Comparison of ENCODE assay signal across 25 cellular contexts in genomic region chr5:157568717-157569116, GRCh38. TPM values are rescaled to one million over a fixed set of nuclear protein-coding genes. Genes with fewer than 3 reads are reported as not detected.
A peak's percentile ranks its signal among the peaks of the same experiment; 100 is the strongest.
DNase-seq lines count a peak whose midpoint lies in the region; ATAC-seq, FAIRE-seq and TF ChIP-seq lines count a peak whose summit lies in the region.
"Had no signal": no experiment of that assay in that cellular context is flagged by ENCODE, and none has a peak within 500 bp of the region (broad histone marks: within the 10 kb centered on the region; RNA-seq: fewer than 3 reads in every experiment).

No MANE protein-coding gene starts in this region.

- H3K36me3 Mint-ChIP-seq in CD14-positive monocyte (peaks cover 22 to 37% of the 10 kb centered on the region in 2 donors), osteocyte (ENCODE audit: unreplicated experiment) (peaks cover 25% of the 10 kb centered on the region)

- no peak for TF ChIP-seq CTCF in CD14-positive monocyte (IDR thresholded peaks at IDR 0.05)
- TF ChIP-seq CTCF in OCI-LY3 (IDR thresholded peaks at IDR 0.05; ENCODE audit: low read depth, low read length) = no peak
- no peak for TF ChIP-seq CTCF in endothelial cell of umbilical vein (IDR thresholded peaks at IDR 0.05; ENCODE audit: extremely low read depth in 1 of 2, insufficient read depth in 1 of 2, low read depth in 1 of 2, low read length in 2 of 2)
- TF ChIP-seq CTCF in osteoblast (IDR thresholded peaks at IDR 0.05; ENCODE audit: extremely low read depth, low read depth, low read length) = no peak
- TF ChIP-seq CTCF in osteocyte (IDR thresholded peaks at IDR 0.05) = no peak
- TF ChIP-seq CTCF in PC-3 (conservative IDR thresholded peaks at IDR 0.05; ENCODE audit: low read depth, low read length) = no peak

- H3K9ac ChIP-seq in OCI-LY3 (ENCODE audit: low read length) (no peak overlapping the region), endothelial cell of umbilical vein (replicated peaks; ENCODE audit: extremely low read depth, insufficient read depth, low read length) (no peak overlapping the region), PC-3 (ENCODE audit: low read length) (no peak overlapping the region)

- POLR2A ChIA-PET in endothelial cell of umbilical vein (lab: Charles Lee) = no interaction called here
- POLR2A ChIA-PET in PC-3 (lab: Charles Lee; ENCODE audit: unreplicated experiment) = no interaction called here

- H3K9me2 ChIP-seq in PC-3 (replicated peaks; ENCODE audit: low read length) = no peaks in the 10 kb centered on the region

- DNase-seq in CD14-positive monocyte (ENCODE audit: low spot score) (no peak), endothelial cell of umbilical vein (ENCODE audit: low read depth, low spot score) (peak; percentile 34), osteoblast (ENCODE audit: insufficient read length, low spot score, missing footprints) (peak; percentile 38), osteocyte (ENCODE audit: extremely low spot score, unreplicated experiment) (no peak), PC-3 (no peak)
- DNase-seq: activated effector memory CD4-positive, alpha-beta T cell treated with Interleukin-2 at 50 U/mL for 16 hours; activated naive CD8-positive, alpha-beta T cell treated with anti-CD3 and anti-CD28 coated beads, Interleukin-2, amount 50 U/mL, for 24 hours; brain microvascular endothelial cell; CD8-positive, alpha-beta memory T cell; KG1; kidney; lower lobe of right lung; NCI-H1694; NCI-H774; OCI-M1; SIG-M5; stimulated activated CD4-positive, alpha-beta T cell treated with anti-CD3 and anti-CD28 coated beads, Interleukin-1b, Interleukin-23, amount 100 ng/mL, for 48 hours; stimulated activated naive CD8-positive, alpha-beta T cell treated with anti-CD3 and anti-CD28 coated beads, Interleukin-15, Interleukin-2, amounts not matched to agents 100 U/mL and 50 U/mL, for 24 hours; transverse colon had no signal

- peak; percentile 28 for FAIRE-seq in endothelial cell of umbilical vein (lab: Jason Lieb, UNC)
- FAIRE-seq: colon, H1, kidney had no signal

- H3K4me2 ChIP-seq in OCI-LY3 (ENCODE audit: low read length) (peak overlapping the region; percentile 31), endothelial cell of umbilical vein (ENCODE audit: insufficient read depth, low read length) (no peak overlapping the region), osteoblast (ENCODE audit: insufficient read depth, low read length) (no peak overlapping the region), PC-3 (ENCODE audit: low read length) (no peak overlapping the region)

- H3K4me1 Mint-ChIP-seq in CD14-positive monocyte (peaks cover 86% of the 10 kb centered on the region), osteocyte (ENCODE audit: unreplicated experiment) (peaks cover 39% of the 10 kb centered on the region)

- H3K27ac Mint-ChIP-seq in CD14-positive monocyte (peak overlapping the region; percentile 92 to 98 (median 97)), osteocyte (ENCODE audit: unreplicated experiment) (no peak overlapping the region)
- H3K27ac Mint-ChIP-seq: WTC11 had no signal

- H3K4me3 Mint-ChIP-seq in CD14-positive monocyte = peak overlapping the region in 1 of 2 donors; percentile 72
- H3K4me3 Mint-ChIP-seq in osteocyte (ENCODE audit: unreplicated experiment) = no peak overlapping the region
- H3K4me3 Mint-ChIP-seq: activated naive CD8-positive, alpha-beta T cell treated with anti-CD3 and anti-CD28 coated beads, Interleukin-2, amount 50 U/mL, for 24 hours; WTC11 had no signal

- H3K4me3 ChIP-seq in OCI-LY3 (ENCODE audit: low read length) (no peak overlapping the region), endothelial cell of umbilical vein (replicated peaks in 1 of 3; ENCODE audit: insufficient read depth in 1 of 3, low read depth in 1 of 3, low read length in 3 of 3) (no peak overlapping the region), osteoblast (ENCODE audit: insufficient read depth, low read length) (no peak overlapping the region), PC-3 (ENCODE audit: low read length) (no peak overlapping the region)
- H3K4me3 ChIP-seq: lower lobe of right lung, transverse colon had no signal

- intact Hi-C loops in CD14-positive monocyte (cut with micrococcal nuclease) = loop anchor here in 1 of 2 donors (10.0 kb wide), 1 partner anchor 46 kb away; no protein-coding TSS in a partner anchor
- intact Hi-C loops in endothelial cell of umbilical vein (cut with micrococcal nuclease) = loop anchor here (1.0 kb wide), 1 partner anchor 177 kb away; no protein-coding TSS in a partner anchor
- intact Hi-C loops in PC-3 (cut with micrococcal nuclease) = no loop called here

- CTCF ChIA-PET in endothelial cell of umbilical vein (lab: Charles Lee) (interaction anchor here (0.9 to 1.9 kb wide), 3 partner anchors 15 to 174 kb away, joined by 3 to 5 read pairs (median 4); no protein-coding TSS in a partner anchor), PC-3 (lab: Charles Lee) (no interaction called here)

- no peaks in the 10 kb centered on the region for H3K27me3 ChIP-seq in OCI-LY3 (ENCODE audit: low read depth, low read length)
- H3K27me3 ChIP-seq in endothelial cell of umbilical vein (ENCODE audit: control insufficient read depth in 2 of 2, insufficient read depth in 2 of 2, low read length in 2 of 2) = no peaks in the 10 kb centered on the region
- H3K27me3 ChIP-seq in osteoblast (ENCODE audit: insufficient read depth, low read length) = no peaks in the 10 kb centered on the region
- no peaks in the 10 kb centered on the region for H3K27me3 ChIP-seq in PC-3 (ENCODE audit: low read length)
- H3K27me3 ChIP-seq: brain microvascular endothelial cell, transverse colon had no signal

- H3K27ac ChIP-seq in OCI-LY3 (ENCODE audit: low read length) (no peak overlapping the region), endothelial cell of umbilical vein (ENCODE audit: insufficient read depth, low read depth, low read length) (no peak overlapping the region), osteoblast (ENCODE audit: low read depth, low read length) (no peak overlapping the region), PC-3 (ENCODE audit: low read length) (no peak overlapping the region)
- H3K27ac ChIP-seq: brain microvascular endothelial cell, lower lobe of right lung had no signal

- peaks cover 3% of the 10 kb centered on the region for H3F3A ChIP-seq in PC-3 (ENCODE audit: low read length, unreplicated experiment)

- dilution Hi-C loops in endothelial cell of umbilical vein (cut with MboI; ENCODE audit: extremely low pct_ligation_motif_present, low sequenced_read_pairs) = no loop called here

- no peak for TF ChIP-seq POLR2A in endothelial cell of umbilical vein (IDR thresholded peaks at IDR 0.05; ENCODE audit: low read depth, low read length)

- H3K36me3 ChIP-seq in OCI-LY3 (replicated peaks; ENCODE audit: low read depth, low read length) = peaks cover 40% of the 10 kb centered on the region
- H3K36me3 ChIP-seq in endothelial cell of umbilical vein (ENCODE audit: control insufficient read depth in 2 of 2, extremely low read depth in 1 of 2, insufficient read depth in 2 of 2, low read length in 2 of 2) = no peaks in the 10 kb centered on the region
- peaks cover 18% of the 10 kb centered on the region for H3K36me3 ChIP-seq in osteoblast (ENCODE audit: insufficient read depth, low read length)
- peaks cover 75% of the 10 kb centered on the region for H3K36me3 ChIP-seq in PC-3 (ENCODE audit: low read depth, low read length)

- no peak for ATAC-seq in HG03378 (IDR thresholded peaks at IDR 0.05; ENCODE audit: unreplicated experiment)
- ATAC-seq in PC-3 = no peak
- no peak for ATAC-seq in HG03039 (IDR thresholded peaks at IDR 0.05; ENCODE audit: unreplicated experiment)
- ATAC-seq: activated naive CD8-positive, alpha-beta T cell treated with anti-CD3 and anti-CD28 coated beads, Interleukin-2, amount 50 U/mL, for 24 hours; lower lobe of right lung; stimulated activated naive CD8-positive, alpha-beta T cell treated with anti-CD3 and anti-CD28 coated beads, Interleukin-15, Interleukin-2, amounts not matched to agents 100 U/mL and 50 U/mL, for 24 hours; WTC11 had no signal

- no peak overlapping the region for H2AFZ ChIP-seq in OCI-LY3 (ENCODE audit: low read depth, low read length)
- no peak overlapping the region for H2AFZ ChIP-seq in endothelial cell of umbilical vein (ENCODE audit: low read depth, low read length)
- no peak overlapping the region for H2AFZ ChIP-seq in osteoblast (ENCODE audit: low read length)
- H2AFZ ChIP-seq in PC-3 (ENCODE audit: low read length) = no peak overlapping the region

- no peaks in the 10 kb centered on the region for H3K27me3 Mint-ChIP-seq in CD14-positive monocyte (ENCODE audit: low read depth in 3 of 3)
- H3K27me3 Mint-ChIP-seq in osteocyte (ENCODE audit: unreplicated experiment) = no peaks in the 10 kb centered on the region

- H3K79me2 ChIP-seq in OCI-LY3 (ENCODE audit: low read length) = peaks cover 71% of the 10 kb centered on the region
- H3K79me2 ChIP-seq in endothelial cell of umbilical vein (ENCODE audit: control insufficient read depth, insufficient read depth, low read length) = no peaks in the 10 kb centered on the region
- H3K79me2 ChIP-seq in osteoblast (ENCODE audit: insufficient read depth, low read length) = peaks cover 24% of the 10 kb centered on the region
- peaks cover 98% of the 10 kb centered on the region for H3K79me2 ChIP-seq in PC-3 (ENCODE audit: low read length)

- H3K9me1 ChIP-seq in endothelial cell of umbilical vein (replicated peaks; ENCODE audit: control insufficient read depth, extremely low read depth, insufficient read depth, low read length) = no peaks in the 10 kb centered on the region

- H3K4me1 ChIP-seq in OCI-LY3 (ENCODE audit: low read length) (peaks cover 70% of the 10 kb centered on the region), endothelial cell of umbilical vein (ENCODE audit: control insufficient read depth, extremely low read depth, insufficient read depth, low read length) (peaks cover 13% of the 10 kb centered on the region), osteoblast (ENCODE audit: insufficient read depth, low read length) (peaks cover 17% of the 10 kb centered on the region), PC-3 (ENCODE audit: insufficient read depth, low read length) (peaks cover 29% of the 10 kb centered on the region)

- H4K20me1 ChIP-seq in OCI-LY3 (ENCODE audit: insufficient read depth, low read length) (peaks cover 46% of the 10 kb centered on the region), endothelial cell of umbilical vein (replicated peaks; ENCODE audit: control insufficient read depth, extremely low read depth, insufficient read depth, low read length) (no peaks in the 10 kb centered on the region), osteoblast (ENCODE audit: insufficient read depth, low read length) (no peaks in the 10 kb centered on the region), PC-3 (ENCODE audit: low read length) (peaks cover 13% of the 10 kb centered on the region)

- no TSS peak for BruUV-seq in endothelial cell of umbilical vein (replicated peaks; lab: Mats Ljungman, UMichigan)
- no TSS peak for BruUV-seq in PC-3 (replicated peaks; lab: Mats Ljungman, UMichigan)

- H3K9me3 Mint-ChIP-seq in CD14-positive monocyte (peaks cover 0 to 4% (median 0%) of the 10 kb centered on the region in 7 donors), osteocyte (ENCODE audit: unreplicated experiment) (no peaks in the 10 kb centered on the region)
- H3K9me3 Mint-ChIP-seq: activated naive CD8-positive, alpha-beta T cell treated with anti-CD3 and anti-CD28 coated beads, Interleukin-2, amount 50 U/mL, for 24 hours; CD8-positive, alpha-beta memory T cell; WTC11 had no signal

- H3K9me3 ChIP-seq in OCI-LY3 (ENCODE audit: insufficient read depth, low read length) (no peaks in the 10 kb centered on the region), endothelial cell of umbilical vein (replicated peaks; ENCODE audit: control insufficient read depth, insufficient read depth, low read length) (no peaks in the 10 kb centered on the region), osteoblast (ENCODE audit: low read depth, low read length) (no peaks in the 10 kb centered on the region), PC-3 (ENCODE audit: low read length) (no peaks in the 10 kb centered on the region)
- H3K9me3 ChIP-seq: lower lobe of right lung, transverse colon had no signal

RNA-seq across cellular contexts. Expression of gene ADAM19, which starts 6.9 kb away (rescaled TPM):
- polyA plus RNA-seq in CD14-positive monocyte (1 to 10 TPM; 3.0 to 6.2 TPM), endothelial cell of umbilical vein (10.0 and 10.4 TPM in 2 replicates)
- total RNA-seq in endothelial cell of umbilical vein (22.6 and 23.8 TPM in 2 replicates), osteoblast (12.1 and 14.5 TPM in 2 replicates), osteocyte (62.2 and 64.5 TPM in 2 replicates), PC-3 (2014; rRNA removed) (115 and 130 TPM in 2 replicates)
- polyA plus RNA-seq in endothelial cell of umbilical vein (2011; cell fraction: cytosol; rRNA removed) = 7.9 and 8.3 TPM in 2 replicates
- polyA plus RNA-seq in endothelial cell of umbilical vein (2011; cell fraction: nucleus; rRNA removed) = 26.1 and 27.2 TPM in 2 replicates
- 17.7 and 18.4 TPM in 2 replicates for polyA plus RNA-seq in endothelial cell of umbilical vein (2012)
- polyA minus RNA-seq in endothelial cell of umbilical vein = 24.6 and 24.8 TPM in 2 replicates
- not detected for polyA minus RNA-seq in endothelial cell of umbilical vein (2011; cell fraction: cytosol; rRNA and poly(A)+ RNA removed)
- 19.9 and 22.0 TPM in 2 replicates for polyA minus RNA-seq in endothelial cell of umbilical vein (2011; cell fraction: nucleus; rRNA and poly(A)+ RNA removed)

Comparison
In these comparisons a context has a peak if more than half of its experiments do, and no peak if none do; other contexts are left out.
1. DNase-seq: peak in endothelial cell of umbilical vein (single experiment) and osteoblast (single experiment); none in CD14-positive monocyte (single experiment), osteocyte (single experiment) and PC-3 (single experiment).